Comparison of ENCODE assay signal across 13 cellular contexts in the genomic region with DNA sequence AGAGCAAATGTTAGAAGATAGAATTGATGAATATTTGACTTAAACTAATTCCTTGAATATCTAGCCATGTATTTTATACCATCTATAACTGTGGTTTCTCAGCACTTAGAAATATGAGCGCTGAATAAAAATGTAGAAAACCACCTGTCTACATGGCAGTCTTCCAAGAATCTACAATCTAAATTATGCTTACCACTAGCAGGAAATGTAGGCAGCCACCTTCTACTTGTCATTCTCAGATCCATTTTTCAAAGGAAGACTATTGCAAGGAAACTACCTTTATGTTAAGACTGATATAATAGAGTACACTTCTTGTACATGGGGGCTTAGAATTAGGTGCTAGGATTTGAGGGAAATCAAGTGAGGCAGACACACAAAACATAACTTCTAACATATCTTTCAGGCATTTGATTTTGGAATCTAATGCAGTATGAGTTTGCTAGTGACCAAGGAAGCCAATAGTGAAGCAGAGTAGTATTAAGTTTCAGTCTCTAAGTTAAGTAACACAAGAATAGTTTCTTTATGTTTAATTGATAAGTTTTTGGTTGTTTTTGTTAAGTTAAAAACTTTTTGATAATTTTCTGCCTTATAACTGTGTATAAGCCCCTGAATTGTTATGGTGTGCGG.
A peak's percentile ranks its signal among the peaks of the same experiment; 100 is the strongest.
DNase-seq lines count a peak whose midpoint lies in the region; ATAC-seq, FAIRE-seq and TF ChIP-seq lines count a peak whose summit lies in the region.
"Had no signal": no experiment of that assay in that cellular context is flagged by ENCODE, and none has a peak within 500 bp of the region (broad histone marks: within the 10 kb centered on the region; RNA-seq: fewer than 3 reads in every experiment).

No MANE protein-coding gene starts in this region.

- H3K27ac Mint-ChIP-seq in immature natural killer cell (peak overlapping the region; percentile 46 to 90 (median 73)), chondrocyte (ENCODE audit: unreplicated experiment) (no peak overlapping the region)

- H3K9me3 Mint-ChIP-seq in immature natural killer cell = no peaks in the 10 kb centered on the region
- no peaks in the 10 kb centered on the region for H3K9me3 Mint-ChIP-seq in chondrocyte (ENCODE audit: low read depth)

- peak; percentile 67 for ATAC-seq in GM21723 (IDR thresholded peaks at IDR 0.05; ENCODE audit: unreplicated experiment)
- ATAC-seq: heart left ventricle had no signal

- H3K4me1 Mint-ChIP-seq in immature natural killer cell = peaks cover 27 to 28% of the 10 kb centered on the region in 2 donors
- no peaks in the 10 kb centered on the region for H3K4me1 Mint-ChIP-seq in chondrocyte (ENCODE audit: low read depth)

- H3K4me3 Mint-ChIP-seq in immature natural killer cell (peak overlapping the region in 4 of 5 donors; percentile 0 to 41 (median 28)), chondrocyte (ENCODE audit: unreplicated experiment) (no peak overlapping the region)

- TF ChIP-seq POLR2A in H54 (IDR thresholded peaks at IDR 0.05; ENCODE audit: low read depth, low read length) = no peak

- TF ChIP-seq CTCF in chondrocyte (IDR thresholded peaks at IDR 0.05) = no peak

- H3K27me3 Mint-ChIP-seq in immature natural killer cell (ENCODE audit: low read depth in 3 of 3) (no peaks in the 10 kb centered on the region), chondrocyte (ENCODE audit: low read depth) (no peaks in the 10 kb centered on the region)

- H3K36me3 Mint-ChIP-seq in immature natural killer cell (no peaks in the 10 kb centered on the region), chondrocyte (ENCODE audit: low read depth) (no peaks in the 10 kb centered on the region)

- DNase-seq in NCI-H1092 treated with DMSO at 0.1 percent for 48 hours (lab: John Stamatoyannopoulos, UW) = peak; percentile 50
- DNase-seq in NCI-H1092 (lab: John Stamatoyannopoulos, UW) = no peak
- DNase-seq in NCI-H446 treated with DMSO at 0.1 percent for 48 hours (lab: John Stamatoyannopoulos, UW) = peak; percentile 22
- peak; percentile 32 to 36 (median 35) for DNase-seq in immature natural killer cell
- no peak for DNase-seq in H54 (ENCODE audit: insufficient read length, low spot score)
- no peak for DNase-seq in stimulated activated CD4-positive, alpha-beta T cell treated with anti-CD3 and anti-CD28 coated beads, Interleukin-4, amount 100 ng/mL, for 1 hour
- DNase-seq in chondrocyte (ENCODE audit: low spot score) = no peak
- DNase-seq: activated gamma-delta T cell; effector CD8-positive, alpha-beta T cell; heart left ventricle; OCI-M1 had no signal

- FAIRE-seq in H54 (lab: Jason Lieb, UNC) = no peak
- FAIRE-seq: G401.6 had no signal

Comparison
In these comparisons a context has a peak if more than half of its experiments do, and no peak if none do; other contexts are left out.
1. DNase-seq: peak in NCI-H1092 treated with DMSO at 0.1 percent for 48 hours (single experiment), NCI-H446 treated with DMSO at 0.1 percent for 48 hours (single experiment) and immature natural killer cell (3 of 3); none in NCI-H1092 (single experiment), H54 (single experiment), stimulated activated CD4-positive, alpha-beta T cell treated with anti-CD3 and anti-CD28 coated beads, Interleukin-4, amount 100 ng/mL, for 1 hour (single experiment) and chondrocyte (single experiment).